1 cellular context compared by ENCODE assay signal in genomic region chr7:479948-480499, GRCh38.
TF ChIP-seq lines count a peak whose summit lies in the region.

No MANE protein-coding gene starts in this region.

TF ChIP-seq in HepG2, 621 proteins besides CTCF, POLR2A, EP300 and RAD21:
- TF ChIP-seq ARID3A (IDR thresholded peaks at IDR 0.05; ENCODE audit: low read depth, low read length) (no peak), TIGD3 (CRISPR knock-in tag; IDR thresholded peaks at IDR 0.05; ENCODE audit: borderline replicate concordance) (no peak), RFX5 (IDR thresholded peaks at IDR 0.05; ENCODE audit: low read depth, low read length) (no peak), RFXANK (CRISPR knock-in tag; IDR thresholded peaks at IDR 0.05) (no peak), ZNF878 (CRISPR knock-in tag; IDR thresholded peaks at IDR 0.05) (no peak), ZNF143 (CRISPR knock-in tag; IDR thresholded peaks at IDR 0.05) (no peak), KLF6 (CRISPR knock-in tag; IDR thresholded peaks at IDR 0.05) (no peak), CCDC6 (CRISPR knock-in tag; IDR thresholded peaks at IDR 0.05) (no peak), FOXK2 (IDR thresholded peaks at IDR 0.05) (no peak), NCOA5 (CRISPR knock-in tag; IDR thresholded peaks at IDR 0.05) (no peak), TGIF2 (CRISPR knock-in tag; IDR thresholded peaks at IDR 0.05) (no peak), ZNF747 (CRISPR knock-in tag; IDR thresholded peaks at IDR 0.05; ENCODE audit: borderline replicate concordance) (no peak), SYNCRIP (IDR thresholded peaks at IDR 0.05; ENCODE audit: insufficient read depth, low read depth, low read length) (no peak)
